Comparison of ENCODE assay signal across 18 cellular contexts in genomic region chr3:185661772-185662171, GRCh38.
"Had no signal": no experiment of that assay in that cellular context is flagged by ENCODE, and none has a peak within 500 bp of the region (broad histone marks: within the 10 kb centered on the region; RNA-seq: fewer than 3 reads in every experiment).

No MANE protein-coding gene starts in this region.

- ATAC-seq: activated CD4-positive, alpha-beta T cell treated with anti-CD3 and anti-CD28 coated beads for 36 hours; activated CD8-positive, alpha-beta memory T cell treated with anti-CD3 and anti-CD28 coated beads, Interleukin-2, amount 10 ng/mL, durations not matched to agents 7 days and 5 days; body of pancreas; gastroesophageal sphincter; left colon; right cardiac atrium; stimulated activated naive CD8-positive, alpha-beta T cell treated with anti-CD3 and anti-CD28 coated beads, Interleukin-15, amount 100 ng/mL, for 72 hours; T-helper 17 cell had no signal

- H3K27ac Mint-ChIP-seq: activated CD4-positive, alpha-beta memory T cell treated with anti-CD3 and anti-CD28 coated beads for 36 hours; activated CD4-positive, alpha-beta T cell treated with anti-CD3 and anti-CD28 coated beads for 36 hours; activated CD8-positive, alpha-beta memory T cell treated with anti-CD3 and anti-CD28 coated beads, Interleukin-2, amount 10 ng/mL, durations not matched to agents 7 days and 5 days; activated T-cell treated with anti-CD3 and anti-CD28 coated beads, Interleukin-2, amount 50 U/mL, for 24 hours; T-helper 17 cell had no signal

- H3K4me3 Mint-ChIP-seq: activated CD4-positive, alpha-beta memory T cell treated with anti-CD3 and anti-CD28 coated beads for 36 hours; activated CD4-positive, alpha-beta T cell treated with anti-CD3 and anti-CD28 coated beads for 36 hours; activated CD8-positive, alpha-beta memory T cell treated with anti-CD3 and anti-CD28 coated beads, Interleukin-2, amount 10 ng/mL, durations not matched to agents 7 days and 5 days; activated T-cell treated with anti-CD3 and anti-CD28 coated beads, Interleukin-2, amount 50 U/mL, for 24 hours; naive B cell; stimulated activated naive CD8-positive, alpha-beta T cell treated with anti-CD3 and anti-CD28 coated beads, Interleukin-15, amount 100 ng/mL, for 72 hours; T-helper 17 cell had no signal

- H3K36me3 Mint-ChIP-seq: activated CD4-positive, alpha-beta memory T cell treated with anti-CD3 and anti-CD28 coated beads for 36 hours; activated CD8-positive, alpha-beta memory T cell treated with anti-CD3 and anti-CD28 coated beads, Interleukin-2, amount 10 ng/mL, durations not matched to agents 7 days and 5 days; naive B cell had no signal

- H3K4me1 Mint-ChIP-seq: naive B cell; stimulated activated naive CD8-positive, alpha-beta T cell treated with anti-CD3 and anti-CD28 coated beads, Interleukin-15, amount 100 ng/mL, for 72 hours had no signal

- H3K27me3 ChIP-seq: body of pancreas, gastroesophageal sphincter had no signal

- FAIRE-seq: islet of Langerhans had no signal

- H3K27ac ChIP-seq: body of pancreas, gastroesophageal sphincter, WERI-Rb-1 had no signal

- H3K4me3 ChIP-seq: body of pancreas, gastroesophageal sphincter, lung had no signal

- H3K36me3 ChIP-seq: gastroesophageal sphincter had no signal

- DNase-seq: activated CD4-positive, alpha-beta memory T cell treated with anti-CD3 and anti-CD28 coated beads for 36 hours; activated CD4-positive, alpha-beta T cell treated with anti-CD3 and anti-CD28 coated beads for 36 hours; activated CD8-positive, alpha-beta memory T cell treated with anti-CD3 and anti-CD28 coated beads, Interleukin-2, amount 10 ng/mL, durations not matched to agents 7 days and 5 days; activated effector memory CD4-positive, alpha-beta T cell treated with Interleukin-2 at 50 U/mL for 16 hours; activated naive CD4-positive, alpha-beta T cell treated with anti-CD3 and anti-CD28 coated beads, Interleukin-2, amount 50 U/mL, for 16 hours; activated T-cell treated with anti-CD3 and anti-CD28 coated beads, Interleukin-2, amount 50 U/mL, for 24 hours; amniotic stem cell; body of pancreas; effector CD8-positive, alpha-beta T cell; left colon; naive B cell; right cardiac atrium; stimulated activated naive CD8-positive, alpha-beta T cell treated with anti-CD3 and anti-CD28 coated beads, Interleukin-15, amount 100 ng/mL, for 72 hours; T-helper 17 cell; WERI-Rb-1 had no signal

- H3K9me3 ChIP-seq: body of pancreas, gastroesophageal sphincter had no signal

- H3K9me3 Mint-ChIP-seq: activated CD4-positive, alpha-beta memory T cell treated with anti-CD3 and anti-CD28 coated beads for 36 hours; activated T-cell treated with anti-CD3 and anti-CD28 coated beads, Interleukin-2, amount 50 U/mL, for 24 hours; naive B cell; stimulated activated naive CD8-positive, alpha-beta T cell treated with anti-CD3 and anti-CD28 coated beads, Interleukin-15, amount 100 ng/mL, for 72 hours had no signal
